Comparison of ENCODE assay signal across 1 cellular context in the genomic region with DNA sequence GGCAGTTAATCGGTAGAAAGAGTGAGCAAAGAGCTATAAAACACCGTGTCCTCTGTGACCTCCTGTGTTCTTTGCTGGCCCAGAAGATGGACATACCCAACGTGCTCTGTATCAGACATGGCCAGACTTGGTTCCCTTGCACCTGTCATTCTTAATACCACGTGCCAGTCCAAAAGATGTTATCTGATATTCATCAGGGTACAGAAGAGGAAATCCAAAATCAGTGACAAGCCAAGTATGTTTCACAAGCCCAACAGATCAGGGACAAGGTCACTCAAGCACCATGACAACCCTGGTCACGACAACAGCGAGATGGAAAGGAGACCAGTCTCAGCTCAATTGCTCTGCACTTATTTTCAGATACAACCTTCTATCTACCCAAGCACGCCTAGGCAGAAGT.
TF ChIP-seq lines count a peak whose summit lies in the region.

No MANE protein-coding gene starts in this region.

TF ChIP-seq in SK-N-SH treated with all-trans-retinoic acid at 6 μM for 48 hours, 23 proteins besides CTCF, POLR2A, EP300 and RAD21 (continued from another document):
- TF ChIP-seq ISL1 (CRISPR knock-in tag; IDR thresholded peaks at IDR 0.05) (no peak), TCF4 (CRISPR knock-in tag; IDR thresholded peaks at IDR 0.05; ENCODE audit: borderline replicate concordance) (no peak), RARB (CRISPR knock-in tag; IDR thresholded peaks at IDR 0.05) (no peak), SNAI2 (CRISPR knock-in tag; IDR thresholded peaks at IDR 0.05) (no peak), BACH2 (CRISPR knock-in tag; IDR thresholded peaks at IDR 0.05; ENCODE audit: borderline replicate concordance) (no peak), CSDC2 (CRISPR knock-in tag; IDR thresholded peaks at IDR 0.05) (no peak), ARNTL (CRISPR knock-in tag; IDR thresholded peaks at IDR 0.05; ENCODE audit: borderline replicate concordance, low read depth) (no peak)
- TF ChIP-seq, protein P1, sequence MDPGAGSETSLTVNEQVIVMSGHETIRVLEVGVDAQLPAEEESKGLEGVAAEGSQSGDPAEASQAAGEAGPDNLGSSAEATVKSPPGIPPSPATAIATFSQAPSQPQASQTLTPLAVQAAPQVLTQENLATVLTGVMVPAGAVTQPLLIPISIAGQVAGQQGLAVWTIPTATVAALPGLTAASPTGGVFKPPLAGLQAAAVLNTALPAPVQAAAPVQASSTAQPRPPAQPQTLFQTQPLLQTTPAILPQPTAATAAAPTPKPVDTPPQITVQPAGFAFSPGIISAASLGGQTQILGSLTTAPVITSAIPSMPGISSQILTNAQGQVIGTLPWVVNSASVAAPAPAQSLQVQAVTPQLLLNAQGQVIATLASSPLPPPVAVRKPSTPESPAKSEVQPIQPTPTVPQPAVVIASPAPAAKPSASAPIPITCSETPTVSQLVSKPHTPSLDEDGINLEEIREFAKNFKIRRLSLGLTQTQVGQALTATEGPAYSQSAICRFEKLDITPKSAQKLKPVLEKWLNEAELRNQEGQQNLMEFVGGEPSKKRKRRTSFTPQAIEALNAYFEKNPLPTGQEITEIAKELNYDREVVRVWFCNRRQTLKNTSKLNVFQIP (CRISPR knock-in tag; IDR thresholded peaks at IDR 0.05; ENCODE audit: borderline replicate concordance, low read depth): no peak
- TF ChIP-seq, protein P2, sequence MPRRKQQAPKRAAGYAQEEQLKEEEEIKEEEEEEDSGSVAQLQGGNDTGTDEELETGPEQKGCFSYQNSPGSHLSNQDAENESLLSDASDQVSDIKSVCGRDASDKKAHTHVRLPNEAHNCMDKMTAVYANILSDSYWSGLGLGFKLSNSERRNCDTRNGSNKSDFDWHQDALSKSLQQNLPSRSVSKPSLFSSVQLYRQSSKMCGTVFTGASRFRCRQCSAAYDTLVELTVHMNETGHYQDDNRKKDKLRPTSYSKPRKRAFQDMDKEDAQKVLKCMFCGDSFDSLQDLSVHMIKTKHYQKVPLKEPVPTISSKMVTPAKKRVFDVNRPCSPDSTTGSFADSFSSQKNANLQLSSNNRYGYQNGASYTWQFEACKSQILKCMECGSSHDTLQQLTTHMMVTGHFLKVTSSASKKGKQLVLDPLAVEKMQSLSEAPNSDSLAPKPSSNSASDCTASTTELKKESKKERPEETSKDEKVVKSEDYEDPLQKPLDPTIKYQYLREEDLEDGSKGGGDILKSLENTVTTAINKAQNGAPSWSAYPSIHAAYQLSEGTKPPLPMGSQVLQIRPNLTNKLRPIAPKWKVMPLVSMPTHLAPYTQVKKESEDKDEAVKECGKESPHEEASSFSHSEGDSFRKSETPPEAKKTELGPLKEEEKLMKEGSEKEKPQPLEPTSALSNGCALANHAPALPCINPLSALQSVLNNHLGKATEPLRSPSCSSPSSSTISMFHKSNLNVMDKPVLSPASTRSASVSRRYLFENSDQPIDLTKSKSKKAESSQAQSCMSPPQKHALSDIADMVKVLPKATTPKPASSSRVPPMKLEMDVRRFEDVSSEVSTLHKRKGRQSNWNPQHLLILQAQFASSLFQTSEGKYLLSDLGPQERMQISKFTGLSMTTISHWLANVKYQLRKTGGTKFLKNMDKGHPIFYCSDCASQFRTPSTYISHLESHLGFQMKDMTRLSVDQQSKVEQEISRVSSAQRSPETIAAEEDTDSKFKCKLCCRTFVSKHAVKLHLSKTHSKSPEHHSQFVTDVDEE (CRISPR knock-in tag; IDR thresholded peaks at IDR 0.05): no peak
- TF ChIP-seq, protein P3, sequence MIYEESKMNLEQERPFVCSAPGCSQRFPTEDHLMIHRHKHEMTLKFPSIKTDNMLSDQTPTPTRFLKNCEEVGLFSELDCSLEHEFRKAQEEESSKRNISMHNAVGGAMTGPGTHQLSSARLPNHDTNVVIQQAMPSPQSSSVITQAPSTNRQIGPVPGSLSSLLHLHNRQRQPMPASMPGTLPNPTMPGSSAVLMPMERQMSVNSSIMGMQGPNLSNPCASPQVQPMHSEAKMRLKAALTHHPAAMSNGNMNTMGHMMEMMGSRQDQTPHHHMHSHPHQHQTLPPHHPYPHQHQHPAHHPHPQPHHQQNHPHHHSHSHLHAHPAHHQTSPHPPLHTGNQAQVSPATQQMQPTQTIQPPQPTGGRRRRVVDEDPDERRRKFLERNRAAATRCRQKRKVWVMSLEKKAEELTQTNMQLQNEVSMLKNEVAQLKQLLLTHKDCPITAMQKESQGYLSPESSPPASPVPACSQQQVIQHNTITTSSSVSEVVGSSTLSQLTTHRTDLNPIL (CRISPR knock-in tag; IDR thresholded peaks at IDR 0.05; ENCODE audit: low read depth): no peak
